Comparison of ENCODE assay signal across 24 cellular contexts in the genomic region with DNA sequence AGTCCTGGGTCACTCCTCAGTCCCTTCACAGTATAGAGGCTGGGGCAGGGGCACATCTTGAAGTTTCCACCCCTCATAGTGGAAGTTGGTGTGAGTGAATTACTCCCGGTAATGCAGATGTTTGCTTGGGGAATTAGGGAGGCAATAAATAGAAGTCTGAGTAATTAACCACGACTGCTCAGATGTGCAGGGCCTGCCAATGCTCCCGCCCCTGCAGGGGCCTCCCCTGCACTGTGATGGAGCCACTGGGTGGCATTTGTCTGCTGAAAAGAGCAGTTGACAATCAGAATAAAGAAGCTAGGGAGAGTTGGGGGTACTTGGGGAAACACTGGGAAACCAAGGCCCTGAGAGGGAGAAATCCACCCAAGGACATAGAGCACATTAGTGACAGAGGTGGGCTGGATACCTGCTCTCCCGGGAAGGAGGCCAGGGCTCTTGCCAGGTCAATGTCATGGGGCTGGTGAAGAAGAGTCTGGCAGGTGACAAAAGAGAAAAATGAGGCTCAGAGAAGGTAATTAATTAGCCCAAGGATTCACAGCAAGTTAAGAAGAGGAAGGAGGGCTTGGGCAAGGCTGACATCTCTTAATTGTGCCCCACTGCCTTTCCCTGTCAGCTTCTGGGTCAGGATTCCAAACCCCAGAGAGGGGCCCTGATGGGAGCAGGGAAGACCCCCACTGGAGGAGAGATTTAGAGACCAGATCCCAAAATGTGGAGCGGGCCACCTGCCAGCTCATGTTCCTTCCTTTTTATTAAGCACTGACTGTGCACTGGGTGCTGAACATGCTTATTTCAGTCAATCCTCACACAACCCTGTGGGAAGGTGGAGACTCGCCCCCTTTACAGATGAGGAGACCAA.
DNase-seq lines count a peak whose midpoint lies in the region; ATAC-seq and TF ChIP-seq lines count a peak whose summit lies in the region.
"Had no signal": no experiment of that assay in that cellular context is flagged by ENCODE, and none has a peak within 500 bp of the region (broad histone marks: within the 10 kb centered on the region; RNA-seq: fewer than 3 reads in every experiment).

No MANE protein-coding gene starts in this region.

- TF ChIP-seq CTCF in heart right ventricle (IDR thresholded peaks at IDR 0.05) (no peak), HFFc6 (IDR thresholded peaks at IDR 0.05) (no peak)

- intact Hi-C loops in heart right ventricle (cut with DNase I) (no loop called here), Right ventricle myocardium inferior (cut with DNase I) (no loop called here)

- H3K36me3 Mint-ChIP-seq in activated T-helper 17 cell treated with anti-CD3 and anti-CD28 coated beads, Interleukin-2, amount 50 U/mL, for 72 hours (ENCODE audit: low read depth), result no peaks in the 10 kb centered on the region
- H3K36me3 Mint-ChIP-seq in HFFc6 (ENCODE audit: low read depth), result no peaks in the 10 kb centered on the region
- H3K36me3 Mint-ChIP-seq: brain had no signal

- no peak overlapping the region for H4K91ac ChIP-seq in neuronal stem cell (ENCODE audit: low read depth, low read length, poor library complexity)

- no peak overlapping the region for H2BK12ac ChIP-seq in neuronal stem cell (ENCODE audit: low read length)

- H3K27me3 ChIP-seq in heart right ventricle, result peaks cover 0 to 17% (median 10%) of the 10 kb centered on the region in 7 donors
- H3K27me3 ChIP-seq in neuronal stem cell (ENCODE audit: control insufficient read depth in 3 of 3, insufficient read depth in 3 of 3, low read depth in 1 of 3, low read length in 3 of 3), result no peaks in the 10 kb centered on the region
- H3K27me3 ChIP-seq: adrenal gland, uterus had no signal

- H4K8ac ChIP-seq in neuronal stem cell (ENCODE audit: low read depth, low read length), result no peak overlapping the region

- no peak overlapping the region for H3K4me3 Mint-ChIP-seq in activated T-helper 17 cell treated with anti-CD3 and anti-CD28 coated beads, Interleukin-2, amount 50 U/mL, for 72 hours
- no peak overlapping the region for H3K4me3 Mint-ChIP-seq in HFFc6
- H3K4me3 Mint-ChIP-seq: activated B cell treated with CpG ODN at 0.5 μM for 24 hours; activated T-cell treated with anti-CD3 and anti-CD28 coated beads, Interleukin-2, amount 50 U/mL, for 24 hours; brain; CD4-positive, alpha-beta T cell had no signal

- H3K9ac ChIP-seq in neuronal stem cell (ENCODE audit: low read depth, low read length, poor library complexity), result no peak overlapping the region

- H2AK5ac ChIP-seq in neuronal stem cell (ENCODE audit: low read depth, low read length), result peak overlapping the region; percentile 24

- H3K36me3 ChIP-seq in heart right ventricle, result no peaks in the 10 kb centered on the region
- no peaks in the 10 kb centered on the region for H3K36me3 ChIP-seq in neuronal stem cell (replicated peaks in 1 of 2; ENCODE audit: control insufficient read depth in 2 of 2, insufficient read depth in 2 of 2, low read length in 2 of 2)
- H3K36me3 ChIP-seq: adrenal gland, HAP-1, suprapubic skin, uterus had no signal

- no peak overlapping the region for H3K23ac ChIP-seq in neuronal stem cell (ENCODE audit: low read depth, low read length, poor library complexity)

- no peaks in the 10 kb centered on the region for H3K79me1 ChIP-seq in neuronal stem cell (ENCODE audit: low read depth, low read length)

- H3K4me2 ChIP-seq in neuronal stem cell (ENCODE audit: insufficient read depth, low read length, poor library complexity, severe bottlenecking), result no peak overlapping the region

- ATAC-seq in heart right ventricle (peak in 5 of 8 donors; percentile 44 to 82 (median 58)), Right ventricle myocardium inferior (no peak), HG03108 (IDR thresholded peaks at IDR 0.05; ENCODE audit: unreplicated experiment) (no peak)
- peak; percentile 60 for ATAC-seq in activated T-helper 17 cell treated with anti-CD3 and anti-CD28 coated beads, Interleukin-2, amount 50 U/mL, for 72 hours (replicated peaks)
- ATAC-seq: PC-3 had no signal

- WGBS in heart right ventricle, 2 donors, result 53 to 54% methylated on average over 6 of the region's 6 CpGs
- no CpG with 5 or more reads among the region's 6 CpGs for WGBS in neuronal stem cell (ENCODE audit: extremely low coverage in 2 of 2, insufficient read length in 2 of 2, insufficient replicate concordance in 1 of 2), 2 donors

- no peak for DNase-seq in heart right ventricle
- DNase-seq in Right ventricle myocardium inferior (ENCODE audit: missing footprints), result no peak
- DNase-seq in neuronal stem cell (ENCODE audit: low spot score), result no peak
- DNase-seq in NCI-H146 (lab: John Stamatoyannopoulos, UW), result no peak
- no peak for DNase-seq in HFFc6
- DNase-seq: activated B cell treated with CpG ODN at 0.5 μM for 24 hours; activated CD4-positive, alpha-beta T cell treated with anti-CD3 and anti-CD28 coated beads, Interleukin-2, amount 50 U/mL, for 48 hours; activated naive CD4-positive, alpha-beta T cell treated with Interleukin-2 at 50 U/mL for 16 hours; activated T-cell treated with anti-CD3 and anti-CD28 coated beads, Interleukin-2, amount 50 U/mL, for 24 hours; CD4-positive, alpha-beta T cell; kidney; NCI-H446; PC-3; stimulated activated CD4-positive, alpha-beta T cell treated with anti-CD3 and anti-CD28 coated beads, Interleukin-1b, Interleukin-23, amount 100 ng/mL, for 48 hours; SW 1271; uterus had no signal

- H3K4ac ChIP-seq in neuronal stem cell (ENCODE audit: low read length), result no peak overlapping the region

- peaks cover 9% of the 10 kb centered on the region for H3K9me3 Mint-ChIP-seq in activated T-helper 17 cell treated with anti-CD3 and anti-CD28 coated beads, Interleukin-2, amount 50 U/mL, for 72 hours
- H3K9me3 Mint-ChIP-seq in HFFc6, result peaks cover 19% of the 10 kb centered on the region; the same call in 1 of the 2 replicates
- H3K9me3 Mint-ChIP-seq: activated B cell treated with CpG ODN at 0.5 μM for 24 hours; activated T-cell treated with anti-CD3 and anti-CD28 coated beads, Interleukin-2, amount 50 U/mL, for 24 hours; brain; CD4-positive, alpha-beta T cell had no signal

- peaks cover 11% of the 10 kb centered on the region for H3K4me1 Mint-ChIP-seq in activated T-helper 17 cell treated with anti-CD3 and anti-CD28 coated beads, Interleukin-2, amount 50 U/mL, for 72 hours
- H3K4me1 Mint-ChIP-seq in HFFc6 (ENCODE audit: low read depth), result no peaks in the 10 kb centered on the region
- H3K4me1 Mint-ChIP-seq: activated B cell treated with CpG ODN at 0.5 μM for 24 hours had no signal

- no peak overlapping the region for H3K14ac ChIP-seq in neuronal stem cell (ENCODE audit: low read length)

- H3K4me1 ChIP-seq in heart right ventricle (peaks cover 0 to 10% (median 0%) of the 10 kb centered on the region in 9 donors), neuronal stem cell (ENCODE audit: control insufficient read depth in 2 of 2, insufficient read depth in 1 of 2, low read depth in 1 of 2, low read length in 2 of 2) (no peaks in the 10 kb centered on the region)
- H3K4me1 ChIP-seq: adrenal gland, HAP-1, suprapubic skin, uterus had no signal

- H3K18ac ChIP-seq in neuronal stem cell (ENCODE audit: low read length), result peak overlapping the region; percentile 52

- peak overlapping the region; percentile 81 for H2BK15ac ChIP-seq in neuronal stem cell (ENCODE audit: low read length)

- H3K27ac ChIP-seq in heart right ventricle (no peak overlapping the region), neuronal stem cell (replicated peaks; ENCODE audit: low read length) (no peak overlapping the region)
- H3K27ac ChIP-seq: adrenal gland, suprapubic skin, uterus had no signal

- H2BK120ac ChIP-seq in neuronal stem cell (ENCODE audit: low read depth, low read length), result no peak overlapping the region

- no peak overlapping the region for H2BK5ac ChIP-seq in neuronal stem cell (ENCODE audit: low read length)

- H3K4me3 ChIP-seq in heart right ventricle (no peak overlapping the region), neuronal stem cell (ENCODE audit: low read length in 2 of 2) (no peak overlapping the region)
- H3K4me3 ChIP-seq: adrenal gland, HAP-1, lung, suprapubic skin, uterus had no signal

- peaks cover 16% of the 10 kb centered on the region for H3K27me3 Mint-ChIP-seq in activated T-helper 17 cell treated with anti-CD3 and anti-CD28 coated beads, Interleukin-2, amount 50 U/mL, for 72 hours
- H3K27me3 Mint-ChIP-seq in HFFc6 (ENCODE audit: insufficient read depth), result peaks cover 5% of the 10 kb centered on the region; the same call in 1 of the 2 replicates
- H3K27me3 Mint-ChIP-seq: brain, progenitor cell of endocrine pancreas had no signal

- H2AFZ ChIP-seq in neuronal stem cell (ENCODE audit: low read length), result no peak overlapping the region

- H3K27ac Mint-ChIP-seq in activated T-helper 17 cell treated with anti-CD3 and anti-CD28 coated beads, Interleukin-2, amount 50 U/mL, for 72 hours, result no peak overlapping the region
- H3K27ac Mint-ChIP-seq in HFFc6, result no peak overlapping the region
- H3K27ac Mint-ChIP-seq: activated B cell treated with CpG ODN at 0.5 μM for 24 hours; activated T-cell treated with anti-CD3 and anti-CD28 coated beads, Interleukin-2, amount 50 U/mL, for 24 hours; brain; CD4-positive, alpha-beta T cell; progenitor cell of endocrine pancreas had no signal

- H3K9me3 ChIP-seq in heart right ventricle, result no peaks in the 10 kb centered on the region
- H3K9me3 ChIP-seq in neuronal stem cell (replicated peaks in 1 of 2; ENCODE audit: control insufficient read depth in 2 of 2, insufficient read depth in 1 of 2, low read depth in 1 of 2, low read length in 2 of 2), result no peaks in the 10 kb centered on the region
- H3K9me3 ChIP-seq: adrenal gland, HAP-1, suprapubic skin, uterus had no signal

Comparison
In these comparisons a context has a peak if more than half of its experiments do, and no peak if none do; other contexts are left out.
1. ATAC-seq: peak in heart right ventricle (5 of 8) and activated T-helper 17 cell treated with anti-CD3 and anti-CD28 coated beads, Interleukin-2, amount 50 U/mL, for 72 hours (single experiment); none in Right ventricle myocardium inferior (single experiment) and HG03108 (single experiment).